Comparison of ENCODE assay signal across 9 cellular contexts in the genomic region with DNA sequence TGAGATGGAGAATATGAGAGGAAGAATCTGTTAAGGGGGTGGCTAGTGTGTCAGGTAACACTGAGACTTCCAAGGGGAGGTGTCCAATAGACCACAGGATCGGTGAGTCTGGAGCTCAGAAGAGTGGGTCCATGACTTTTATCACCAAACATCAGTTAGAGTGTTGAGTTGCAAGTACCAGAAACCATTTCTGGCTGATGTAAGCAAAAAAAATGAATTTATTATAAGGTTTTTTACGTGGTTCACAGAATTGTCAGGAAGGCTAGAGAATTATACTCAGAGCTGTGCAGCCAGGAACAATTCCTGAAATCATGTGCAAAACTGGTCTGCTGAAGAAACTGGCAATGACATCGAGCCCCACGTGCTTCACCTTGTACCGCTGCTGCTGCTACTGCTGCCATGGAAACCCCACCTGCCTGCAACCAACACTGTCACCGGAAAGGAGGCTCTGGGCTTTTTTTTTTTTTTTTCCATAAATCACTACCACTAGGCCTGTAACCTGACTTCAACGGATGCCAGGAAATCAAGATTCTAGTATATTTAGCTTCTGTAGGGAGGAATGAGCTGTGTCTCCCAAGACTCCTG. TPM values are rescaled to one million over a fixed set of nuclear protein-coding genes. Genes with fewer than 3 reads are reported as not detected.
A peak's percentile ranks its signal among the peaks of the same experiment; 100 is the strongest.
DNase-seq lines count a peak whose midpoint lies in the region; ATAC-seq lines count a peak whose summit lies in the region.
"Had no signal": no experiment of that assay in that cellular context is flagged by ENCODE, and none has a peak within 500 bp of the region (broad histone marks: within the 10 kb centered on the region; RNA-seq: fewer than 3 reads in every experiment).

No MANE protein-coding gene starts in this region.

- peak; percentile 27 for DNase-seq in activated CD4-positive, alpha-beta memory T cell treated with anti-CD3 and anti-CD28 coated beads for 36 hours
- DNase-seq in activated CD4-positive, alpha-beta memory T cell treated with anti-CD3 and anti-CD28 coated beads, Interleukin-2, amount 10 ng/mL, durations not matched to agents 7 days and 5 days = no peak
- DNase-seq in NCI-H1105 treated with DMSO at 0.1 percent for 48 hours (lab: John Stamatoyannopoulos, UW) (peak; percentile 76), astrocyte of the hippocampus (ENCODE audit: low read depth, low spot score) (peak; percentile 36), nucleus accumbens (lab: John Stamatoyannopoulos, UW) (peak in 38 of 56 donors; percentile 8 to 84 (median 36)), ureter (ENCODE audit: low spot score) (no peak)

- POLR2A ChIA-PET in activated CD4-positive, alpha-beta memory T cell treated with anti-CD3 and anti-CD28 coated beads for 36 hours (lab: Charles Lee) = no interaction called here
- POLR2A ChIA-PET in activated CD4-positive, alpha-beta memory T cell treated with anti-CD3 and anti-CD28 coated beads, Interleukin-2, amount 10 ng/mL, durations not matched to agents 7 days and 5 days (lab: Charles Lee) = no interaction called here

- H3K36me3 Mint-ChIP-seq in activated CD4-positive, alpha-beta memory T cell treated with anti-CD3 and anti-CD28 coated beads for 36 hours = no peaks in the 10 kb centered on the region
- H3K36me3 Mint-ChIP-seq in activated CD4-positive, alpha-beta memory T cell treated with anti-CD3 and anti-CD28 coated beads, Interleukin-2, amount 10 ng/mL, durations not matched to agents 7 days and 5 days (ENCODE audit: low read depth) = peaks cover 4% of the 10 kb centered on the region

- peaks cover 3% of the 10 kb centered on the region for H3K4me1 Mint-ChIP-seq in activated CD4-positive, alpha-beta memory T cell treated with anti-CD3 and anti-CD28 coated beads for 36 hours (ENCODE audit: low read depth)
- no peaks in the 10 kb centered on the region for H3K4me1 Mint-ChIP-seq in activated CD4-positive, alpha-beta memory T cell treated with anti-CD3 and anti-CD28 coated beads, Interleukin-2, amount 10 ng/mL, durations not matched to agents 7 days and 5 days

- no peak overlapping the region for H3K4me3 Mint-ChIP-seq in activated CD4-positive, alpha-beta memory T cell treated with anti-CD3 and anti-CD28 coated beads for 36 hours
- H3K4me3 Mint-ChIP-seq in activated CD4-positive, alpha-beta memory T cell treated with anti-CD3 and anti-CD28 coated beads, Interleukin-2, amount 10 ng/mL, durations not matched to agents 7 days and 5 days = no peak overlapping the region
- H3K4me3 Mint-ChIP-seq: activated naive CD4-positive, alpha-beta T cell treated with anti-CD3 and anti-CD28 coated beads, Interleukin-2, amount 50 U/mL, for 24 hours had no signal

- no peak overlapping the region for H3K27ac Mint-ChIP-seq in activated CD4-positive, alpha-beta memory T cell treated with anti-CD3 and anti-CD28 coated beads for 36 hours
- H3K27ac Mint-ChIP-seq in activated CD4-positive, alpha-beta memory T cell treated with anti-CD3 and anti-CD28 coated beads, Interleukin-2, amount 10 ng/mL, durations not matched to agents 7 days and 5 days = no peak overlapping the region
- H3K27ac Mint-ChIP-seq: activated naive CD4-positive, alpha-beta T cell treated with anti-CD3 and anti-CD28 coated beads, Interleukin-2, amount 50 U/mL, for 24 hours had no signal

- CTCF ChIA-PET in activated CD4-positive, alpha-beta memory T cell treated with anti-CD3 and anti-CD28 coated beads for 36 hours (lab: Charles Lee) = no interaction called here
- CTCF ChIA-PET in activated CD4-positive, alpha-beta memory T cell treated with anti-CD3 and anti-CD28 coated beads, Interleukin-2, amount 10 ng/mL, durations not matched to agents 7 days and 5 days (lab: Charles Lee) = no interaction called here

- H3K9me3 Mint-ChIP-seq in activated CD4-positive, alpha-beta memory T cell treated with anti-CD3 and anti-CD28 coated beads for 36 hours = no peaks in the 10 kb centered on the region
- H3K9me3 Mint-ChIP-seq in activated CD4-positive, alpha-beta memory T cell treated with anti-CD3 and anti-CD28 coated beads, Interleukin-2, amount 10 ng/mL, durations not matched to agents 7 days and 5 days = no peaks in the 10 kb centered on the region
- H3K9me3 Mint-ChIP-seq: activated naive CD4-positive, alpha-beta T cell treated with anti-CD3 and anti-CD28 coated beads, Interleukin-2, amount 50 U/mL, for 24 hours had no signal

- intact Hi-C loops in activated CD4-positive, alpha-beta memory T cell treated with anti-CD3 and anti-CD28 coated beads for 36 hours (cut with micrococcal nuclease) = no loop called here

- peaks cover 2% of the 10 kb centered on the region for H3K27me3 Mint-ChIP-seq in activated CD4-positive, alpha-beta memory T cell treated with anti-CD3 and anti-CD28 coated beads for 36 hours
- peaks cover 4% of the 10 kb centered on the region for H3K27me3 Mint-ChIP-seq in activated CD4-positive, alpha-beta memory T cell treated with anti-CD3 and anti-CD28 coated beads, Interleukin-2, amount 10 ng/mL, durations not matched to agents 7 days and 5 days

- ATAC-seq in GM18867 (IDR thresholded peaks at IDR 0.05; ENCODE audit: unreplicated experiment) (no peak), HG03097 (IDR thresholded peaks at IDR 0.05; ENCODE audit: low FRiP score, unreplicated experiment) (no peak)

RNA-seq across cellular contexts. Expression of a gene that starts 16.6 kb away (rescaled TPM):
- under 1 TPM; 0.24 to 0.46 TPM for total RNA-seq in activated CD4-positive, alpha-beta memory T cell treated with anti-CD3 and anti-CD28 coated beads for 36 hours
- under 1 TPM; 0.18 to 0.71 TPM for total RNA-seq in activated CD4-positive, alpha-beta memory T cell treated with anti-CD3 and anti-CD28 coated beads, Interleukin-2, amount 10 ng/mL, durations not matched to agents 7 days and 5 days
- total RNA-seq in ureter = 13.1 TPM

Comparison
In these comparisons a context has a peak if more than half of its experiments do, and no peak if none do; other contexts are left out.
1. DNase-seq: peak in activated CD4-positive, alpha-beta memory T cell treated with anti-CD3 and anti-CD28 coated beads for 36 hours (single experiment), NCI-H1105 treated with DMSO at 0.1 percent for 48 hours (single experiment), astrocyte of the hippocampus (single experiment) and nucleus accumbens (38 of 56); none in activated CD4-positive, alpha-beta memory T cell treated with anti-CD3 and anti-CD28 coated beads, Interleukin-2, amount 10 ng/mL, durations not matched to agents 7 days and 5 days (single experiment) and ureter (single experiment).